ENCODE assay signal across 8 cellular contexts in genomic region chr7:84194484-84195260, GRCh38. TPM values are rescaled to one million over a fixed set of nuclear protein-coding genes. Genes with fewer than 3 reads are reported as not detected.
DNase-seq lines count a peak whose midpoint lies in the region; ATAC-seq and TF ChIP-seq lines count a peak whose summit lies in the region.

SEMA3A (minus strand) TSS chr7:84194789; CDS start chr7:84194586, 203 bp downstream.

- POLR2A ChIA-PET in activated CD8-positive, alpha-beta T cell treated with anti-CD3 and anti-CD28 coated beads, Interleukin-2, amount 10 ng/mL, durations not matched to agents 7 days and 5 days (lab: Charles Lee), result no interaction called here
- POLR2A ChIA-PET in naive thymus-derived CD8-positive, alpha-beta T cell (lab: Charles Lee), result interaction anchor here (0.7 kb wide), 1 partner anchor 11 kb away, joined by 3 read pairs; no protein-coding TSS in a partner anchor

- CTCF ChIA-PET in activated naive CD4-positive, alpha-beta T cell treated with anti-CD3 and anti-CD28 coated beads, Interleukin-2, amount 10 ng/mL, durations not matched to agents 7 days and 5 days (lab: Charles Lee), result interaction anchor here (0.7 to 1.2 kb wide), 3 partner anchors 14 to 816 kb away, joined by 3 read pairs; no protein-coding TSS in a partner anchor
- CTCF ChIA-PET in activated CD8-positive, alpha-beta T cell treated with anti-CD3 and anti-CD28 coated beads, Interleukin-2, amount 10 ng/mL, durations not matched to agents 7 days and 5 days (lab: Charles Lee), result no interaction called here

- H3K36me3 Mint-ChIP-seq in activated naive CD4-positive, alpha-beta T cell treated with anti-CD3 and anti-CD28 coated beads, Interleukin-2, amount 10 ng/mL, durations not matched to agents 7 days and 5 days, result no peaks in the 10 kb centered on the region
- no peaks in the 10 kb centered on the region for H3K36me3 Mint-ChIP-seq in activated CD8-positive, alpha-beta T cell treated with anti-CD3 and anti-CD28 coated beads, Interleukin-2, amount 10 ng/mL, durations not matched to agents 7 days and 5 days (ENCODE audit: low read depth)
- peaks cover 0 to 2% (median 0%) of the 10 kb centered on the region in 3 donors for H3K36me3 Mint-ChIP-seq in naive thymus-derived CD8-positive, alpha-beta T cell

- peaks cover 33% of the 10 kb centered on the region for H3K4me1 Mint-ChIP-seq in activated naive CD4-positive, alpha-beta T cell treated with anti-CD3 and anti-CD28 coated beads, Interleukin-2, amount 10 ng/mL, durations not matched to agents 7 days and 5 days
- H3K4me1 Mint-ChIP-seq in activated CD8-positive, alpha-beta T cell treated with anti-CD3 and anti-CD28 coated beads, Interleukin-2, amount 10 ng/mL, durations not matched to agents 7 days and 5 days (ENCODE audit: low read depth), result peaks cover 29% of the 10 kb centered on the region
- peaks cover 18 to 36% (median 18%) of the 10 kb centered on the region in 4 donors for H3K4me1 Mint-ChIP-seq in naive thymus-derived CD8-positive, alpha-beta T cell

- H3K27ac ChIP-seq in aorta (ENCODE audit: low read depth in 1 of 2, low read length in 2 of 2), result no peak within 1 kb of the TSS

- no peaks in the 10 kb centered on the region for H3K4me1 ChIP-seq in aorta (ENCODE audit: control insufficient read depth in 1 of 2, insufficient read depth in 2 of 2, low read length in 2 of 2)

- H3K36me3 ChIP-seq in aorta (ENCODE audit: control insufficient read depth in 1 of 2, insufficient read depth in 2 of 2, low read length in 1 of 2), result no peaks in the 10 kb centered on the region

- H3K27me3 Mint-ChIP-seq in activated naive CD4-positive, alpha-beta T cell treated with anti-CD3 and anti-CD28 coated beads, Interleukin-2, amount 10 ng/mL, durations not matched to agents 7 days and 5 days, result peaks cover 13% of the 10 kb centered on the region
- peaks cover 6% of the 10 kb centered on the region for H3K27me3 Mint-ChIP-seq in activated CD8-positive, alpha-beta T cell treated with anti-CD3 and anti-CD28 coated beads, Interleukin-2, amount 10 ng/mL, durations not matched to agents 7 days and 5 days (ENCODE audit: low read depth)
- peaks cover 0 to 3% (median 3%) of the 10 kb centered on the region in 5 donors for H3K27me3 Mint-ChIP-seq in naive thymus-derived CD8-positive, alpha-beta T cell

- no peak for TF ChIP-seq CTCF in fibroblast of pulmonary artery (IDR thresholded peaks at IDR 0.05; ENCODE audit: low read length, missing control alignments)

- peak within 1 kb of the TSS; percentile 91 for H3K4me3 Mint-ChIP-seq in activated naive CD4-positive, alpha-beta T cell treated with anti-CD3 and anti-CD28 coated beads, Interleukin-2, amount 10 ng/mL, durations not matched to agents 7 days and 5 days
- H3K4me3 Mint-ChIP-seq in activated CD8-positive, alpha-beta T cell treated with anti-CD3 and anti-CD28 coated beads, Interleukin-2, amount 10 ng/mL, durations not matched to agents 7 days and 5 days, result peak within 1 kb of the TSS; percentile 89
- H3K4me3 Mint-ChIP-seq in naive thymus-derived CD8-positive, alpha-beta T cell, result peak within 1 kb of the TSS; percentile 92 to 98 (median 97)

- WGBS in aorta, 2 donors, result 1 to 2% methylated on average over 15 of the region's 15 CpGs

- H3K4me3 ChIP-seq in fibroblast of pulmonary artery (replicated peaks; ENCODE audit: low read depth, low read length), result peak within 1 kb of the TSS; percentile 63
- peak within 1 kb of the TSS; percentile 64 to 74 for H3K4me3 ChIP-seq in aorta (ENCODE audit: low read length in 2 of 2)

- intact Hi-C loops in aorta (cut with DNase I), result no loop called here

- no peaks in the 10 kb centered on the region for H3K9me3 ChIP-seq in aorta (ENCODE audit: control insufficient read depth, low read length)

- peak within 1 kb of the TSS; percentile 83 for H3K27ac Mint-ChIP-seq in activated naive CD4-positive, alpha-beta T cell treated with anti-CD3 and anti-CD28 coated beads, Interleukin-2, amount 10 ng/mL, durations not matched to agents 7 days and 5 days
- H3K27ac Mint-ChIP-seq in activated CD8-positive, alpha-beta T cell treated with anti-CD3 and anti-CD28 coated beads, Interleukin-2, amount 10 ng/mL, durations not matched to agents 7 days and 5 days, result peak within 1 kb of the TSS; percentile 79
- H3K27ac Mint-ChIP-seq in naive thymus-derived CD8-positive, alpha-beta T cell, result peak within 1 kb of the TSS; percentile 59 to 96 (median 82)

- no peaks in the 10 kb centered on the region for H3K27me3 ChIP-seq in aorta (ENCODE audit: control insufficient read depth in 1 of 2, insufficient read depth in 2 of 2, low read length in 1 of 2)

- ATAC-seq in activated CD8-positive, alpha-beta T cell treated with anti-CD3 and anti-CD28 coated beads, Interleukin-2, amount 10 ng/mL, durations not matched to agents 7 days and 5 days, result peak; percentile 78
- ATAC-seq in naive thymus-derived CD8-positive, alpha-beta T cell, result peak; percentile 70 to 72
- ATAC-seq in aorta (ENCODE audit: low FRiP score), result peak; percentile 77
- ATAC-seq in HG02759 (IDR thresholded peaks at IDR 0.05; ENCODE audit: unreplicated experiment), result no peak

- no peaks in the 10 kb centered on the region for H3K9me3 Mint-ChIP-seq in activated naive CD4-positive, alpha-beta T cell treated with anti-CD3 and anti-CD28 coated beads, Interleukin-2, amount 10 ng/mL, durations not matched to agents 7 days and 5 days
- no peaks in the 10 kb centered on the region for H3K9me3 Mint-ChIP-seq in activated CD8-positive, alpha-beta T cell treated with anti-CD3 and anti-CD28 coated beads, Interleukin-2, amount 10 ng/mL, durations not matched to agents 7 days and 5 days (ENCODE audit: insufficient read depth)
- H3K9me3 Mint-ChIP-seq in naive thymus-derived CD8-positive, alpha-beta T cell, result no peaks in the 10 kb centered on the region

- DNase-seq in activated naive CD4-positive, alpha-beta T cell treated with anti-CD3 and anti-CD28 coated beads, Interleukin-2, amount 10 ng/mL, durations not matched to agents 7 days and 5 days, result peak; percentile 49
- no peak for DNase-seq in activated naive CD4-positive, alpha-beta T cell treated with Interleukin-2 at 50 U/mL for 16 hours
- DNase-seq in NCI-H2171 (lab: John Stamatoyannopoulos, UW), result peak; percentile 62
- DNase-seq in activated CD8-positive, alpha-beta T cell treated with anti-CD3 and anti-CD28 coated beads, Interleukin-2, amount 10 ng/mL, durations not matched to agents 7 days and 5 days, result peak; percentile 43
- peak; percentile 83 for DNase-seq in fibroblast of pulmonary artery (ENCODE audit: low read depth)
- DNase-seq in naive thymus-derived CD8-positive, alpha-beta T cell, result peak in 6 of 10 donors; percentile 1 to 52 (median 32)
- DNase-seq in aorta, result peak in 1 of 2 donors; percentile 46

RNA-seq across cellular contexts. Expression of gene SEMA3A, which starts in this region (rescaled TPM):
- 1 to 10 TPM; 1.9 to 2.0 TPM for total RNA-seq in activated CD8-positive, alpha-beta T cell treated with anti-CD3 and anti-CD28 coated beads, Interleukin-2, amount 10 ng/mL, durations not matched to agents 7 days and 5 days
- total RNA-seq in naive thymus-derived CD8-positive, alpha-beta T cell, result under 1 TPM; 0.10 to 0.30 TPM
- polyA plus RNA-seq in naive thymus-derived CD8-positive, alpha-beta T cell, result 1 to 10 TPM in 1 of 3 donors, under 1 TPM in 2; 0.14 to 2.7 (median 0.28) TPM
- total RNA-seq in aorta, result 10 to 100 TPM in 1 of 2 donors, 1 to 10 TPM in 1; 5.7 to 11.0 TPM
- polyA plus RNA-seq in aorta, result under 1 TPM in 1 of 2 donors, not detected in 1; 0.08 TPM
